Comparison of ENCODE assay signal across 8 cellular contexts in genomic region chr11:57323503-57324153, GRCh38. TPM values are rescaled to one million over a fixed set of nuclear protein-coding genes. Genes with fewer than 3 reads are reported as not detected.
DNase-seq lines count a peak whose midpoint lies in the region; ATAC-seq and TF ChIP-seq lines count a peak whose summit lies in the region.

No MANE protein-coding gene starts in this region.

- no peaks in the 10 kb centered on the region for H3K9me3 ChIP-seq in BLaER1

- no peaks in the 10 kb centered on the region for H3K27me3 ChIP-seq in BLaER1

- peak overlapping the region; percentile 98 for H3K4me2 ChIP-seq in BLaER1

- H3K4me3 ChIP-seq in BLaER1 = peak overlapping the region; percentile 72

- H3K9ac ChIP-seq in BLaER1 = peak overlapping the region; percentile 79

- H3K36me3 ChIP-seq in BLaER1 = peaks cover 49% of the 10 kb centered on the region

- peak; percentile 42 for DNase-seq in NCI-H69 (lab: John Stamatoyannopoulos, UW)
- peak; percentile 33 for DNase-seq in dermis blood vessel endothelial cell
- DNase-seq in naive thymus-derived CD8-positive, alpha-beta T cell = no peak
- no peak for DNase-seq in HEK293T (ENCODE audit: extremely low spot score)
- no peak for DNase-seq in globus pallidus (ENCODE audit: low spot score)

- peak overlapping the region; percentile 77 to 94 (median 88) for H3K4me3 Mint-ChIP-seq in naive thymus-derived CD8-positive, alpha-beta T cell

- peaks cover 45% of the 10 kb centered on the region for H3K4me1 ChIP-seq in BLaER1

- H3K27me3 Mint-ChIP-seq in naive thymus-derived CD8-positive, alpha-beta T cell = no peaks in the 10 kb centered on the region

- POLR2A ChIA-PET in naive thymus-derived CD8-positive, alpha-beta T cell (lab: Charles Lee) = interaction anchor here (4.8 kb wide), 1 partner anchor 12 kb away, joined by 96 read pairs; the partner anchor contains the start of genes P2RX3 and SSRP1
- POLR2A ChIA-PET in HEK293T (lab: Yijun Ruan, JAX) = interaction anchor here (1.1 to 7.8 kb wide), 2 partner anchors 12 to 14 kb away, joined by 4 to 121 read pairs; partner anchors contain the start of genes P2RX3 and SSRP1

- H3K36me3 Mint-ChIP-seq in naive thymus-derived CD8-positive, alpha-beta T cell = peaks cover 0 to 31% (median 11%) of the 10 kb centered on the region in 3 donors

- H3K4me1 Mint-ChIP-seq in naive thymus-derived CD8-positive, alpha-beta T cell = peaks cover 39 to 51% (median 44%) of the 10 kb centered on the region in 4 donors

- no peaks in the 10 kb centered on the region for H3K9me3 Mint-ChIP-seq in naive thymus-derived CD8-positive, alpha-beta T cell

- peak overlapping the region; percentile 64 for H3K27ac ChIP-seq in BLaER1

- H3K27ac Mint-ChIP-seq in naive thymus-derived CD8-positive, alpha-beta T cell = peak overlapping the region; percentile 79 to 93 (median 88)

- peaks cover 43% of the 10 kb centered on the region for H4K20me1 ChIP-seq in BLaER1

- CTCF ChIA-PET in HEK293T (lab: Yijun Ruan, JAX) = no interaction called here

- ATAC-seq in naive thymus-derived CD8-positive, alpha-beta T cell = no peak
- ATAC-seq in HG03196 (IDR thresholded peaks at IDR 0.05; ENCODE audit: unreplicated experiment) (no peak), GM19023 (IDR thresholded peaks at IDR 0.05; ENCODE audit: unreplicated experiment) (no peak)

TF ChIP-seq in HEK293T, 16 proteins besides CTCF, POLR2A, EP300 and RAD21:
- no peak for TF ChIP-seq ZNF384 (IDR thresholded peaks at IDR 0.05)
- no peak for TF ChIP-seq ARNT (IDR thresholded peaks at IDR 0.05)
- no peak for TF ChIP-seq SP1 (IDR thresholded peaks at IDR 0.05)
- TF ChIP-seq BHLHE40 (IDR thresholded peaks at IDR 0.05; ENCODE audit: borderline replicate concordance) = no peak
- no peak for TF ChIP-seq CTBP1 (IDR thresholded peaks at IDR 0.05; ENCODE audit: borderline replicate concordance)
- no peak for TF ChIP-seq FOXM1 (IDR thresholded peaks at IDR 0.05; ENCODE audit: borderline replicate concordance)
- no peak for TF ChIP-seq FOXK2 (IDR thresholded peaks at IDR 0.05)
- TF ChIP-seq HDGF (IDR thresholded peaks at IDR 0.05; ENCODE audit: borderline replicate concordance) = no peak
- no peak for TF ChIP-seq SUZ12 (IDR thresholded peaks at IDR 0.05)
- TF ChIP-seq LEF1 (IDR thresholded peaks at IDR 0.05; ENCODE audit: borderline replicate concordance) = no peak
- TF ChIP-seq PKNOX1 (IDR thresholded peaks at IDR 0.05) = no peak
- no peak for TF ChIP-seq TARDBP (IDR thresholded peaks at IDR 0.05)
- no peak for TF ChIP-seq NFRKB (IDR thresholded peaks at IDR 0.05)
- no peak for TF ChIP-seq ELF4 (IDR thresholded peaks at IDR 0.05)
- TF ChIP-seq FOXA1 (IDR thresholded peaks at IDR 0.05) = no peak
- no peak for TF ChIP-seq L3MBTL2 (conservative IDR thresholded peaks at IDR 0.05)

RNA-seq across cellular contexts. Expression of gene TNKS1BP1, which starts 1.1 kb away (rescaled TPM):
- total RNA-seq in dermis blood vessel endothelial cell = 74.3 and 79.6 TPM in 2 replicates
- 10 to 100 TPM; 18.8 to 20.9 TPM for total RNA-seq in naive thymus-derived CD8-positive, alpha-beta T cell
- 1 to 10 TPM in 2 of 3 donors, under 1 TPM in 1; 0.97 to 6.7 (median 2.5) TPM for polyA plus RNA-seq in naive thymus-derived CD8-positive, alpha-beta T cell

RNA-seq across cellular contexts. Expression of gene SSRP1, which starts 12.1 kb away (rescaled TPM):
- 58.9 and 160 TPM in 2 replicates for total RNA-seq in dermis blood vessel endothelial cell
- 10 to 100 TPM; 72.7 to 74.5 TPM for total RNA-seq in naive thymus-derived CD8-positive, alpha-beta T cell
- 10 to 100 TPM; 35.9 to 41.0 (median 38.0) TPM for polyA plus RNA-seq in naive thymus-derived CD8-positive, alpha-beta T cell

RNA-seq across cellular contexts. Expression of gene P2RX3, which starts 14.5 kb away (rescaled TPM):
- total RNA-seq in dermis blood vessel endothelial cell = not detected in 2 replicates
- not detected for total RNA-seq in naive thymus-derived CD8-positive, alpha-beta T cell
- polyA plus RNA-seq in naive thymus-derived CD8-positive, alpha-beta T cell = not detected

RNA-seq across cellular contexts. Expression of gene PRG3, which starts 57.3 kb away (rescaled TPM):
- total RNA-seq in dermis blood vessel endothelial cell = not detected in 2 replicates
- not detected for total RNA-seq in naive thymus-derived CD8-positive, alpha-beta T cell
- polyA plus RNA-seq in naive thymus-derived CD8-positive, alpha-beta T cell = not detected

Comparison
In these comparisons a context has a peak if more than half of its experiments do, and no peak if none do; other contexts are left out.
1. DNase-seq: peak in NCI-H69 (single experiment) and dermis blood vessel endothelial cell (single experiment); none in naive thymus-derived CD8-positive, alpha-beta T cell (0 of 10), HEK293T (single experiment) and globus pallidus (single experiment).